20 cellular contexts compared by ENCODE assay signal in genomic region chrX:20668550-20668949, GRCh38.
"Had no signal": no experiment of that assay in that cellular context is flagged by ENCODE, and none has a peak within 500 bp of the region (broad histone marks: within the 10 kb centered on the region; RNA-seq: fewer than 3 reads in every experiment).

No MANE protein-coding gene starts in this region.

- H3K9me3 ChIP-seq: left lung, prostate gland, thoracic aorta had no signal

- H3K27ac ChIP-seq: left lung, prostate gland, thoracic aorta had no signal

- ATAC-seq: activated naive CD4-positive, alpha-beta T cell treated with anti-CD3 and anti-CD28 coated beads, Interleukin-2, amount 50 U/mL, for 72 hours; activated T-helper 17 cell treated with anti-CD3 and anti-CD28 coated beads, Interleukin-2, amount 50 U/mL, for 72 hours; left lung; natural killer cell; stimulated activated naive B cell treated with anti-CD40 and anti-IgM and Interleukin-4, amounts not matched to agents 10 μg/mL and 1 μg/mL and 100 μg/mL, for 72 hours had no signal

- DNase-seq: activated CD4-positive, alpha-beta T cell treated with anti-CD3 and anti-CD28 coated beads for 1 hour; activated CD4-positive, alpha-beta T cell treated with anti-CD3 and anti-CD28 coated beads, Interleukin-2, amount 50 U/mL, for 4 hours; activated CD8-positive, alpha-beta memory T cell treated with anti-CD3 and anti-CD28 coated beads for 24 hours; activated CD8-positive, alpha-beta memory T cell treated with anti-CD3 and anti-CD28 coated beads, Interleukin-2, amount 50 U/mL, for 4 hours; activated T-cell treated with anti-CD3 and anti-CD28 coated beads, Interleukin-2, amount 50 U/mL, for 24 hours; aorta; caudate nucleus; effector CD8-positive, alpha-beta T cell; erythroblast; foreskin fibroblast; left lung; natural killer cell; stimulated activated CD4-positive, alpha-beta T cell treated with anti-CD3 and anti-CD28 coated beads, Interleukin-2, amount 100 ng/mL, for 48 hours; stimulated activated CD8-positive, alpha-beta memory T cell treated with anti-CD3 and anti-CD28 coated beads, Interleukin-4, amount 100 ng/mL, for 48 hours; stimulated activated naive B cell treated with anti-CD40 and anti-IgM and Interleukin-4, amounts not matched to agents 10 μg/mL and 1 μg/mL and 100 μg/mL, for 72 hours had no signal

- H3K4me1 ChIP-seq: left lung, prostate gland had no signal

- H3K36me3 ChIP-seq: left lung, prostate gland, thoracic aorta had no signal

- H3K27me3 ChIP-seq: left lung had no signal

- H3K4me3 ChIP-seq: left lung, lung, prostate gland, thoracic aorta had no signal
